In genomic region chr15:26806161-26806560, GRCh38 we compare ENCODE assay signal across 16 cellular contexts. TPM values are rescaled to one million over a fixed set of nuclear protein-coding genes. Genes with fewer than 3 reads are reported as not detected.
A peak's percentile ranks its signal among the peaks of the same experiment; 100 is the strongest.
DNase-seq lines count a peak whose midpoint lies in the region; ATAC-seq and TF ChIP-seq lines count a peak whose summit lies in the region.
"Had no signal": no experiment of that assay in that cellular context is flagged by ENCODE, and none has a peak within 500 bp of the region (broad histone marks: within the 10 kb centered on the region; RNA-seq: fewer than 3 reads in every experiment).

No MANE protein-coding gene starts in this region.

- no peak overlapping the region for H3K9ac ChIP-seq in H9 (ENCODE audit: extremely low read depth, insufficient read length, low read length)
- H3K9ac ChIP-seq: BLaER1 treated with 17β-estradiol and CSF1 and Interleukin-3, amounts not matched to agents 10 nM and 100 nM had no signal

- H3K9me3 Mint-ChIP-seq in glutamatergic neuron (ENCODE audit: unreplicated experiment) (peaks cover 6% of the 10 kb centered on the region), H9 (peaks cover 0 to 6% of the 10 kb centered on the region in 2 experiments; a peak in 4 of 5 replicates)

- peak; percentile 81 for ATAC-seq in Right ventricle myocardium superior (ENCODE audit: poor library complexity)
- ATAC-seq in GM19035 (IDR thresholded peaks at IDR 0.05; ENCODE audit: unreplicated experiment): no peak
- ATAC-seq in GM21786 (IDR thresholded peaks at IDR 0.05; ENCODE audit: unreplicated experiment): no peak

- H3K18ac ChIP-seq in H9 (ENCODE audit: insufficient read length, low read depth, low read length): no peak overlapping the region

- H4K5ac ChIP-seq in H9 (ENCODE audit: insufficient read length, low read depth, low read length): no peak overlapping the region

- no peaks in the 10 kb centered on the region for H3K79me1 ChIP-seq in H9 (ENCODE audit: insufficient read depth, low read depth, low read length, poor library complexity, severe bottlenecking)

- no peak overlapping the region for H3K23ac ChIP-seq in H9 (ENCODE audit: insufficient read length, low read depth, low read length)

- no peak overlapping the region for H2BK20ac ChIP-seq in H9 (ENCODE audit: low read depth, low read length, poor library complexity, severe bottlenecking)

- H3K27me3 ChIP-seq in right atrium auricular region (no peaks in the 10 kb centered on the region), H9 (ENCODE audit: insufficient read depth, low read length) (no peaks in the 10 kb centered on the region)
- H3K27me3 ChIP-seq: BLaER1 treated with 17β-estradiol and CSF1 and Interleukin-3, amounts not matched to agents 10 nM and 100 nM had no signal

- no peak overlapping the region for H2BK120ac ChIP-seq in H9 (ENCODE audit: low read depth, low read length, poor library complexity, severe bottlenecking)

- H3K36me3 ChIP-seq in right atrium auricular region: no peaks in the 10 kb centered on the region
- H3K36me3 ChIP-seq: BLaER1 treated with 17β-estradiol and CSF1 and Interleukin-3, amounts not matched to agents 10 nM and 100 nM had no signal

- no peaks in the 10 kb centered on the region for H3K23me2 ChIP-seq in H9 (ENCODE audit: insufficient read length, low read depth, low read length, poor library complexity, severe bottlenecking)

- peak overlapping the region; percentile 11 for H3K27ac Mint-ChIP-seq in glutamatergic neuron (ENCODE audit: unreplicated experiment)
- H3K27ac Mint-ChIP-seq in H9: no peak overlapping the region
- H3K27ac Mint-ChIP-seq: CD8-positive, alpha-beta memory T cell; GM23338 had no signal

- no peak overlapping the region for H2BK12ac ChIP-seq in H9 (ENCODE audit: insufficient read length, low read depth, low read length)

- H3K27me3 Mint-ChIP-seq in glutamatergic neuron (ENCODE audit: unreplicated experiment) (peaks cover 5% of the 10 kb centered on the region), H9 (ENCODE audit: low read depth) (peaks cover 6% of the 10 kb centered on the region; the same call in 1 of the 2 replicates)

- H4K20me1 ChIP-seq in H9 (ENCODE audit: control insufficient read depth, insufficient read depth, insufficient read length): no peaks in the 10 kb centered on the region
- H4K20me1 ChIP-seq: BLaER1 treated with 17β-estradiol and CSF1 and Interleukin-3, amounts not matched to agents 10 nM and 100 nM had no signal

- H3K4me1 Mint-ChIP-seq in glutamatergic neuron (ENCODE audit: low read depth, unreplicated experiment): peaks cover 32% of the 10 kb centered on the region
- peaks cover 7 to 8% of the 10 kb centered on the region in 2 experiments; a peak in 2 of 4 replicates for H3K4me1 Mint-ChIP-seq in H9
- H3K4me1 Mint-ChIP-seq: CD8-positive, alpha-beta memory T cell had no signal

- H3K4me1 ChIP-seq in right atrium auricular region (peaks cover 0 to 8% of the 10 kb centered on the region in 2 donors), H9 (ENCODE audit: insufficient read depth, low read length) (no peaks in the 10 kb centered on the region)
- H3K4me1 ChIP-seq: BLaER1 treated with 17β-estradiol and CSF1 and Interleukin-3, amounts not matched to agents 10 nM and 100 nM had no signal

- no peak overlapping the region for H4K91ac ChIP-seq in H9 (ENCODE audit: insufficient read length, low read depth, low read length)

- no peak overlapping the region for H3K4me3 Mint-ChIP-seq in glutamatergic neuron (ENCODE audit: unreplicated experiment)
- H3K4me3 Mint-ChIP-seq in H9: no peak overlapping the region
- H3K4me3 Mint-ChIP-seq: CD8-positive, alpha-beta memory T cell; GM23338 had no signal

- H3K4me2 ChIP-seq in H9 (ENCODE audit: insufficient read depth, insufficient read length, low read length): no peak overlapping the region
- H3K4me2 ChIP-seq: BLaER1 treated with 17β-estradiol and CSF1 and Interleukin-3, amounts not matched to agents 10 nM and 100 nM; GM23338 had no signal

- H2BK15ac ChIP-seq in H9 (ENCODE audit: low read depth, low read length): no peak overlapping the region

- intact Hi-C loops in Right ventricle myocardium superior (cut with DNase I): no loop called here

- no peak overlapping the region for H2AFZ ChIP-seq in H9 (ENCODE audit: low read length)
- H2AFZ ChIP-seq: GM23338 had no signal

- H3K79me2 ChIP-seq in H9 (ENCODE audit: insufficient read depth, low read length): no peaks in the 10 kb centered on the region

- H3K56ac ChIP-seq in H9 (ENCODE audit: insufficient read length, low read depth, low read length): no peak overlapping the region

- DNase-seq in Right ventricle myocardium superior (no peak), right atrium auricular region (ENCODE audit: low spot score) (no peak), glutamatergic neuron (no peak), left kidney (ENCODE audit: low read depth, low spot score) (peak; percentile 52), nucleus accumbens (lab: John Stamatoyannopoulos, UW) (no peak), H9 (no peak)
- DNase-seq: CD8-positive, alpha-beta memory T cell; DND-41; NCI-H1417 treated with DMSO at 0.1 percent for 48 hours; NCI-H1930; NK-92 treated with Interleukin-12 subunit alpha and Interleukin-12 subunit beta, amount 100 ng/mL, for 24 hours had no signal

- no peak overlapping the region for H2BK5ac ChIP-seq in H9 (ENCODE audit: insufficient read length, low read length)

- H3K27ac ChIP-seq in right atrium auricular region: no peak overlapping the region
- H3K27ac ChIP-seq in H9 (ENCODE audit: insufficient read length, low read depth, low read length): no peak overlapping the region
- H3K27ac ChIP-seq: BLaER1 treated with 17β-estradiol and CSF1 and Interleukin-3, amounts not matched to agents 10 nM and 100 nM; HL-60 had no signal

- WGBS in H9 (ENCODE audit: extremely low coverage, insufficient read length, low lambda C conversion rate): no CpG with 5 or more reads among the region's 4 CpGs

- H2AK5ac ChIP-seq in H9 (ENCODE audit: insufficient read length, low read length): no peak overlapping the region

- no peaks in the 10 kb centered on the region for H3K9me3 ChIP-seq in right atrium auricular region
- H3K9me3 ChIP-seq in H9 (ENCODE audit: control insufficient read depth, low read depth, low read length): no peaks in the 10 kb centered on the region

- TF ChIP-seq CTCF in right atrium auricular region (IDR thresholded peaks at IDR 0.05): no peak
- no peak for TF ChIP-seq CTCF in glutamatergic neuron (IDR thresholded peaks at IDR 0.05; ENCODE audit: partially characterized antibody, unreplicated experiment)
- TF ChIP-seq CTCF in H9 (conservative IDR thresholded peaks at IDR 0.05): no peak

- no peak overlapping the region for H3T11ph ChIP-seq in H9 (ENCODE audit: low read length)

- H3K14ac ChIP-seq in H9 (ENCODE audit: insufficient read depth, low read length): no peak overlapping the region

- H3K36me3 Mint-ChIP-seq in glutamatergic neuron (ENCODE audit: unreplicated experiment) (peaks cover 2% of the 10 kb centered on the region), H9 (ENCODE audit: insufficient read depth in 1 of 3, low read depth in 3 of 3) (peaks cover 0 to 6% (median 0%) of the 10 kb centered on the region in 3 experiments; a peak in 3 of 7 replicates)
- H3K36me3 Mint-ChIP-seq: CD8-positive, alpha-beta memory T cell had no signal

- no peak overlapping the region for H4K8ac ChIP-seq in H9 (replicated peaks; ENCODE audit: insufficient read length, low read depth, low read length)

- H3K4ac ChIP-seq in H9 (ENCODE audit: low read depth, low read length): no peak overlapping the region

- no peak overlapping the region for H3K4me3 ChIP-seq in right atrium auricular region
- H3K4me3 ChIP-seq: BLaER1 treated with 17β-estradiol and CSF1 and Interleukin-3, amounts not matched to agents 10 nM and 100 nM; GM23338 had no signal

RNA-seq across cellular contexts. Expression of gene GABRB3, which starts 33.3 kb away (rescaled TPM):
- total RNA-seq in Right ventricle myocardium superior: 1.6 TPM
- total RNA-seq in right atrium auricular region: 10 to 100 TPM; 12.9 to 20.9 TPM
- 287 TPM for total RNA-seq in glutamatergic neuron (ENCODE audit: unreplicated experiment)
- 98.2 and 112 TPM in 2 replicates for total RNA-seq in H9 (2021)
- total RNA-seq: CD8-positive, alpha-beta memory T cell had no signal
